Comparison of ENCODE assay signal across 20 cellular contexts in the genomic region with DNA sequence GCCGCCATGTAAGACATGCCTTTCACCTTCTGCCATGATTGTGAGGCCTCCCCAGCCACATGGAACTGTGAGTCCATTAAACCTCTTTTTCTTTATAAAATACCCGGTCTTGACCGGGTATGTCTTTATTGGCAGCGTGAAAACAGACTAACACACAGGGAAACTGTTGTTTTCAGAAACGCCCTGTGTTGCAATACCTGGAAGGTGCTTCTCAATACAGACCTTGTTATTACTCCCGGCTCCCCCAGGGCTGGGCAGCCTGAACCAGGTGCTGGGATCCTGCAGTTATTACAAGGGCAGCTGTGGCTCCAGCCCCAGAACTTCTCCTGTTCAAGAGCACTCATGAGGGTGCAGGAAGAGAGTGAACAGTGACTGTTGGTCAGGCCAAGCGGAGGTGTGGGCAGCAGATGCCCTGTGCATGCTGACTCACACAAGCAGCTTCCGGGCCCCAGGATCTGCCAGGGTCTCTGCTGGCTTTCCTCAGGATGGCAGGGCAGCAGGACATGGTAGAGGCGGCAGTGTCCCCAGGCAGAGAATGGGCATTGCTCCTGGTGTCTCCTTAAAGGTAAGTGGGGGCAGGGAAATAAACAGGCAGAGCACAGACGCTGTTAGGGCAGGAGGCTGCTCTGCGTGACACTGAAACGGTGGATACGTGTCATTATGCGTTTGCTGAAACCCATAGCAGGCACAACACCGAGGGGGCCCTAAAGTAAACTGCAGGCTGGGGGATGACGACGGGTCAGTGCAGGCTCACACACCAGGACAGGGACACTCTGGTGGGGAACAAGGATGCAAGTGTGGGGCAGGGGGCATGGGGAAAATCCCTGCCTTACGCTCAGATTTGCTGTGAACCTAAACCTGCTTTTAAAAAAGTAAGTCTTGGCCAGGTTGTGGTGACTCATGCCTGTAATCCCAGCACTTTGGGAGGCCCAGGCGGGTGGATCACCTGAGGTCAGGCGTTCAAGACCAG.
DNase-seq lines count a peak whose midpoint lies in the region; ATAC-seq and TF ChIP-seq lines count a peak whose summit lies in the region.
"Had no signal": no experiment of that assay in that cellular context is flagged by ENCODE, and none has a peak within 500 bp of the region (broad histone marks: within the 10 kb centered on the region; RNA-seq: fewer than 3 reads in every experiment).

No MANE protein-coding gene starts in this region.

- DNase-seq in MCF 10A (ENCODE audit: unreplicated experiment) = peak; percentile 27
- no peak for DNase-seq in mammary epithelial cell
- peak in 5 of 7 donors; percentile 4 to 51 (median 10) for DNase-seq in adrenal gland
- peak; percentile 28 for DNase-seq in lower lobe of right lung
- peak; percentile 45 for DNase-seq in upper lobe of right lung
- DNase-seq in NCI-H2227 (lab: John Stamatoyannopoulos, UW; ENCODE audit: unreplicated experiment) = no peak
- DNase-seq in DMS79 (lab: John Stamatoyannopoulos, UW) = no peak
- DNase-seq: activated CD8-positive, alpha-beta T cell treated with anti-CD3 and anti-CD28 coated beads, Interleukin-2, amount 10 ng/mL, durations not matched to agents 7 days and 5 days; activated naive CD4-positive, alpha-beta T cell treated with Interleukin-2 at 50 U/mL for 16 hours; EL; erythroblast; NCI-H187; NCI-H446; NK-92 treated with Interleukin-12 subunit alpha and Interleukin-12 subunit beta, amount 100 ng/mL, for 24 hours; stimulated activated naive CD4-positive, alpha-beta T cell treated with Interleukin-2 at 50 U/mL for 16 hours had no signal

- H3K36me3 ChIP-seq in mammary epithelial cell (ENCODE audit: insufficient read depth, low read length) (no peaks in the 10 kb centered on the region), adrenal gland (replicated peaks in 1 of 2) (no peaks in the 10 kb centered on the region), lower lobe of right lung (no peaks in the 10 kb centered on the region), upper lobe of right lung (no peaks in the 10 kb centered on the region)

- CTCF ChIA-PET in MCF 10A (lab: Yijun Ruan, JAX) (interaction anchor here (0.6 kb wide), 2 partner anchors 8 to 45 kb away, joined by 3 read pairs; no protein-coding TSS in a partner anchor), mammary epithelial cell (lab: Charles Lee; ENCODE audit: low non-redundant PET) (no interaction called here)

- no peak overlapping the region for H3K9ac ChIP-seq in mammary epithelial cell (ENCODE audit: insufficient read depth, low read length)

- no peak overlapping the region for H3K27ac ChIP-seq in mammary epithelial cell (ENCODE audit: insufficient read depth, low read depth, low read length)
- no peak overlapping the region for H3K27ac ChIP-seq in adrenal gland
- H3K27ac ChIP-seq in lower lobe of right lung = no peak overlapping the region
- no peak overlapping the region for H3K27ac ChIP-seq in upper lobe of right lung

- dilution Hi-C loops in mammary epithelial cell (cut with HindIII; ENCODE audit: low sequenced_read_pairs) = no loop called here

- no peak overlapping the region for H3K4me2 ChIP-seq in mammary epithelial cell (ENCODE audit: insufficient read depth, low read depth, low read length)

- H4K20me1 ChIP-seq in mammary epithelial cell (ENCODE audit: insufficient read depth, low read length) = no peaks in the 10 kb centered on the region

- BruUV-seq in MCF 10A (replicated peaks; lab: Mats Ljungman, UMichigan) = no TSS peak
- BruUV-seq in mammary epithelial cell (replicated peaks; lab: Mats Ljungman, UMichigan) = no TSS peak

- POLR2A ChIA-PET in MCF 10A (lab: Yijun Ruan, JAX) = interaction anchor here (0.8 kb wide), 1 partner anchor 9 kb away, joined by 3 read pairs; no protein-coding TSS in a partner anchor

- intact Hi-C loops in MCF 10A (cut with micrococcal nuclease) = no loop called here
- intact Hi-C loops in mammary epithelial cell (cut with micrococcal nuclease) = no loop called here
- intact Hi-C loops in adrenal gland (cut with DNase I) = loop anchor here in 1 of 2 donors (5.0 kb wide), 1 partner anchor 56 kb away; no protein-coding TSS in a partner anchor
- intact Hi-C loops in lower lobe of right lung (cut with DNase I) = no loop called here
- intact Hi-C loops in upper lobe of right lung (cut with DNase I) = no loop called here

- no peak for ATAC-seq in lower lobe of right lung
- no peak for ATAC-seq in upper lobe of right lung
- ATAC-seq in HG02623 (IDR thresholded peaks at IDR 0.05; ENCODE audit: unreplicated experiment) = no peak
- ATAC-seq: activated CD8-positive, alpha-beta T cell treated with anti-CD3 and anti-CD28 coated beads, Interleukin-2, amount 10 ng/mL, durations not matched to agents 7 days and 5 days; naive thymus-derived CD8-positive, alpha-beta T cell; T-cell had no signal

- 83% methylated on average over 18 of the region's 20 CpGs for WGBS in mammary epithelial cell (ENCODE audit: low coverage, missing lambda C conversion rate)
- WGBS in adrenal gland, 4 donors = 89 to 94% (median 91%) methylated on average over 16 to 20 of the region's 20 CpGs

- H3K4me1 Mint-ChIP-seq in MCF 10A (ENCODE audit: insufficient read depth, unreplicated experiment) = peaks cover 8% of the 10 kb centered on the region

- H3K4me3 Mint-ChIP-seq in MCF 10A (ENCODE audit: unreplicated experiment) = no peak overlapping the region
- H3K4me3 Mint-ChIP-seq: activated CD8-positive, alpha-beta T cell treated with anti-CD3 and anti-CD28 coated beads, Interleukin-2, amount 10 ng/mL, durations not matched to agents 7 days and 5 days; brain; CD8-positive, alpha-beta memory T cell; naive thymus-derived CD8-positive, alpha-beta T cell; T-cell had no signal

- H3K36me3 Mint-ChIP-seq in MCF 10A (ENCODE audit: insufficient read depth, unreplicated experiment) = no peaks in the 10 kb centered on the region
- H3K36me3 Mint-ChIP-seq: CD8-positive, alpha-beta memory T cell; naive thymus-derived CD8-positive, alpha-beta T cell had no signal

- H3K79me2 ChIP-seq in mammary epithelial cell (ENCODE audit: insufficient read depth, low read length) = no peaks in the 10 kb centered on the region

- H3K27me3 ChIP-seq in mammary epithelial cell (ENCODE audit: insufficient read depth, low read length) = no peaks in the 10 kb centered on the region
- no peaks in the 10 kb centered on the region for H3K27me3 ChIP-seq in adrenal gland
- H3K27me3 ChIP-seq in lower lobe of right lung (ENCODE audit: low read depth) = peaks cover 2% of the 10 kb centered on the region
- peaks cover 5% of the 10 kb centered on the region for H3K27me3 ChIP-seq in upper lobe of right lung

- H3K9me3 Mint-ChIP-seq in MCF 10A (ENCODE audit: unreplicated experiment) = no peaks in the 10 kb centered on the region
- H3K9me3 Mint-ChIP-seq: CD8-positive, alpha-beta memory T cell; naive thymus-derived CD8-positive, alpha-beta T cell; T-cell had no signal

- TF ChIP-seq CTCF in MCF 10A (IDR thresholded peaks at IDR 0.05; ENCODE audit: unreplicated experiment) (no peak), mammary epithelial cell (conservative IDR thresholded peaks at IDR 0.05 in 1 of 2, IDR thresholded peaks at IDR 0.05 in 1 of 2; ENCODE audit: extremely low read depth in 1 of 2, insufficient read depth in 1 of 2, low read depth in 1 of 2, low read length in 2 of 2) (no peak), adrenal gland (IDR thresholded peaks at IDR 0.05) (no peak), lower lobe of right lung (IDR thresholded peaks at IDR 0.05) (no peak), upper lobe of right lung (IDR thresholded peaks at IDR 0.05) (no peak)

- H3K4me3 ChIP-seq in mammary epithelial cell (replicated peaks in 1 of 3; ENCODE audit: insufficient read depth in 1 of 3, low read depth in 2 of 3, low read length in 3 of 3) (no peak overlapping the region), adrenal gland (no peak overlapping the region), lower lobe of right lung (no peak overlapping the region), upper lobe of right lung (no peak overlapping the region)

- no peak overlapping the region for H3K27ac Mint-ChIP-seq in MCF 10A (ENCODE audit: low read depth, unreplicated experiment)
- H3K27ac Mint-ChIP-seq: activated CD8-positive, alpha-beta T cell treated with anti-CD3 and anti-CD28 coated beads, Interleukin-2, amount 10 ng/mL, durations not matched to agents 7 days and 5 days; brain; naive thymus-derived CD8-positive, alpha-beta T cell; T-cell had no signal

- H3K9me3 ChIP-seq in mammary epithelial cell (replicated peaks; ENCODE audit: insufficient read depth, low read length) (peaks cover 7% of the 10 kb centered on the region), adrenal gland (replicated peaks in 1 of 3) (no peaks in the 10 kb centered on the region), lower lobe of right lung (no peaks in the 10 kb centered on the region), upper lobe of right lung (no peaks in the 10 kb centered on the region)

- no peaks in the 10 kb centered on the region for H3K27me3 Mint-ChIP-seq in MCF 10A (ENCODE audit: insufficient read depth, unreplicated experiment)

- no peak for TF ChIP-seq POLR2A in adrenal gland (IDR thresholded peaks at IDR 0.05)

- in situ Hi-C loops in mammary epithelial cell (cut with MboI; ENCODE audit: low sequenced_read_pairs in 2 of 2) = no loop called here

- H3K4me1 ChIP-seq in mammary epithelial cell (ENCODE audit: insufficient read depth, low read length) = no peaks in the 10 kb centered on the region
- no peaks in the 10 kb centered on the region for H3K4me1 ChIP-seq in adrenal gland (replicated peaks in 1 of 2)
- no peaks in the 10 kb centered on the region for H3K4me1 ChIP-seq in lower lobe of right lung
- H3K4me1 ChIP-seq in upper lobe of right lung = peaks cover 3% of the 10 kb centered on the region

- H2AFZ ChIP-seq in mammary epithelial cell (ENCODE audit: low read depth, low read length) = no peak overlapping the region

Comparison
In these comparisons a context has a peak if more than half of its experiments do, and no peak if none do; other contexts are left out.
1. DNase-seq: peak in MCF 10A (single experiment), adrenal gland (5 of 7), lower lobe of right lung (single experiment) and upper lobe of right lung (single experiment); none in mammary epithelial cell (single experiment), NCI-H2227 (single experiment) and DMS79 (single experiment).